ENCODE assay signal across 24 cellular contexts in genomic region chr1:1218524-1219200, GRCh38. TPM values are rescaled to one million over a fixed set of nuclear protein-coding genes. Genes with fewer than 3 reads are reported as not detected.
DNase-seq lines count a peak whose midpoint lies in the region; ATAC-seq and TF ChIP-seq lines count a peak whose summit lies in the region.
"Had no signal": no experiment of that assay in that cellular context is flagged by ENCODE, and none has a peak within 500 bp of the region (broad histone marks: within the 10 kb centered on the region; RNA-seq: fewer than 3 reads in every experiment).

No MANE protein-coding gene starts in this region.

- no peaks in the 10 kb centered on the region for H3F3A ChIP-seq in PC-3 (ENCODE audit: low read length, unreplicated experiment)

- no peak for TF ChIP-seq EP300 in Ishikawa (IDR thresholded peaks at IDR 0.05; ENCODE audit: borderline replicate concordance)

- H3K9me2 ChIP-seq in PC-3 (replicated peaks; ENCODE audit: low read length): no peaks in the 10 kb centered on the region

- intact Hi-C loops in MCF 10A (cut with micrococcal nuclease) (no loop called here), breast epithelium (cut with DNase I; ENCODE audit: low total_unique reads) (no loop called here), dorsolateral prefrontal cortex (cut with DNase I) (no loop called here), PC-3 (cut with micrococcal nuclease) (no loop called here)

- TF ChIP-seq CTCF in MCF 10A (IDR thresholded peaks at IDR 0.05; ENCODE audit: unreplicated experiment): no peak
- no peak for TF ChIP-seq CTCF in breast epithelium (IDR thresholded peaks at IDR 0.05)
- no peak for TF ChIP-seq CTCF in dorsolateral prefrontal cortex (IDR thresholded peaks at IDR 0.05 in 54 of 56, conservative IDR thresholded peaks at IDR 0.05 in 2 of 56; ENCODE audit: low read depth in 1 of 56, partially characterized antibody in 56 of 56)
- TF ChIP-seq CTCF in PC-3 (conservative IDR thresholded peaks at IDR 0.05; ENCODE audit: low read depth, low read length): no peak

- H3K27ac Mint-ChIP-seq in MCF 10A (ENCODE audit: low read depth, unreplicated experiment): peak overlapping the region; percentile 42
- peak overlapping the region; percentile 5 to 85 for H3K27ac Mint-ChIP-seq in stimulated activated naive CD8-positive, alpha-beta T cell treated with anti-CD3 and anti-CD28 coated beads, Interleukin-15, amount 100 ng/mL, for 72 hours

- no peak for TF ChIP-seq POLR2A in breast epithelium (IDR thresholded peaks at IDR 0.05)

- no peaks in the 10 kb centered on the region for H4K20me1 ChIP-seq in PC-3 (ENCODE audit: low read length)

- no peak overlapping the region for H2AFZ ChIP-seq in PC-3 (ENCODE audit: low read length)

- no peaks in the 10 kb centered on the region for H3K27me3 Mint-ChIP-seq in MCF 10A (ENCODE audit: insufficient read depth, unreplicated experiment)
- H3K27me3 Mint-ChIP-seq in stimulated activated naive CD8-positive, alpha-beta T cell treated with anti-CD3 and anti-CD28 coated beads, Interleukin-15, amount 100 ng/mL, for 72 hours: no peaks in the 10 kb centered on the region
- H3K27me3 Mint-ChIP-seq: activated naive CD8-positive, alpha-beta T cell had no signal

- no peaks in the 10 kb centered on the region for H3K4me1 Mint-ChIP-seq in MCF 10A (ENCODE audit: insufficient read depth, unreplicated experiment)
- H3K4me1 Mint-ChIP-seq in stimulated activated naive CD8-positive, alpha-beta T cell treated with anti-CD3 and anti-CD28 coated beads, Interleukin-15, amount 100 ng/mL, for 72 hours: peaks cover 59% of the 10 kb centered on the region

- H3K27me3 ChIP-seq in breast epithelium (no peaks in the 10 kb centered on the region), dorsolateral prefrontal cortex (no peaks in the 10 kb centered on the region), PC-3 (ENCODE audit: low read length) (no peaks in the 10 kb centered on the region)
- H3K27me3 ChIP-seq: ascending aorta, cardiac muscle cell, Peyer's patch had no signal

- H3K9me3 ChIP-seq in breast epithelium (no peaks in the 10 kb centered on the region), PC-3 (ENCODE audit: low read length) (no peaks in the 10 kb centered on the region)
- H3K9me3 ChIP-seq: ascending aorta, HAP-1, Peyer's patch had no signal

- no peak overlapping the region for H3K9ac ChIP-seq in PC-3 (ENCODE audit: low read length)

- H3K36me3 Mint-ChIP-seq in MCF 10A (ENCODE audit: insufficient read depth, unreplicated experiment): peaks cover 34% of the 10 kb centered on the region

- H3K4me2 ChIP-seq in PC-3 (ENCODE audit: low read length): no peak overlapping the region

- POLR2A ChIA-PET in MCF 10A (lab: Yijun Ruan, JAX) (interaction anchor here (1.0 kb wide), 1 partner anchor 55 kb away, joined by 4 read pairs; the partner anchor contains the start of gene UBE2J2), PC-3 (lab: Charles Lee; ENCODE audit: unreplicated experiment) (interaction anchor here (0.6 kb wide), 2 partner anchors 113 to 160 kb away, joined by 4 to 7 read pairs; no protein-coding TSS in a partner anchor)

- no peak for DNase-seq in MCF 10A (ENCODE audit: unreplicated experiment)
- no peak for DNase-seq in breast epithelium (ENCODE audit: low spot score in 2 of 2)
- DNase-seq in dorsolateral prefrontal cortex: no peak
- DNase-seq in stimulated activated naive CD8-positive, alpha-beta T cell treated with anti-CD3 and anti-CD28 coated beads, Interleukin-15, amount 100 ng/mL, for 72 hours: no peak
- no peak for DNase-seq in stimulated activated CD4-positive, alpha-beta T cell treated with anti-CD3 and anti-CD28 coated beads, Interleukin-12 subunit alpha, Interleukin-12 subunit beta, amount 100 ng/mL, for 4 hours
- no peak for DNase-seq in PC-3
- no peak for DNase-seq in DMS53 (lab: John Stamatoyannopoulos, UW)
- DNase-seq: activated CD4-positive, alpha-beta T cell treated with anti-CD3 and anti-CD28 coated beads for 1 hour; DMS79; erythroblast; glutamatergic neuron; NCI-H1694; right cardiac atrium; SHP77 treated with DMSO at 0.1 percent for 48 hours; trophoblast cell had no signal

- no peak for TF ChIP-seq RAD21 in Ishikawa (IDR thresholded peaks at IDR 0.05; ENCODE audit: low read depth)

- CTCF ChIA-PET in MCF 10A (lab: Yijun Ruan, JAX): interaction anchor here (1.0 kb wide), 1 partner anchor 101 kb away, joined by 4 read pairs; no protein-coding TSS in a partner anchor
- CTCF ChIA-PET in PC-3 (lab: Charles Lee): no interaction called here

- BruUV-seq in MCF 10A (replicated peaks; lab: Mats Ljungman, UMichigan) (no TSS peak), PC-3 (replicated peaks; lab: Mats Ljungman, UMichigan) (no TSS peak)

- H3K4me3 ChIP-seq in breast epithelium (no peak overlapping the region), dorsolateral prefrontal cortex (no peak overlapping the region), PC-3 (ENCODE audit: low read length) (no peak overlapping the region)
- H3K4me3 ChIP-seq: ascending aorta, cardiac muscle cell, coronary artery, HAP-1, Peyer's patch had no signal

- no peaks in the 10 kb centered on the region for H3K9me3 Mint-ChIP-seq in MCF 10A (ENCODE audit: unreplicated experiment)
- no peaks in the 10 kb centered on the region for H3K9me3 Mint-ChIP-seq in stimulated activated naive CD8-positive, alpha-beta T cell treated with anti-CD3 and anti-CD28 coated beads, Interleukin-15, amount 100 ng/mL, for 72 hours
- H3K9me3 Mint-ChIP-seq: T-helper 2 cell treated with Interferon-gamma antibody and Interleukin-4, amounts not matched to agents 5 μg/mL and 100 μg/mL, for 36 hours had no signal

- H3K4me1 ChIP-seq in breast epithelium (no peaks in the 10 kb centered on the region), PC-3 (ENCODE audit: insufficient read depth, low read length) (no peaks in the 10 kb centered on the region)
- H3K4me1 ChIP-seq: ascending aorta, HAP-1 had no signal

- no peak for ATAC-seq in stimulated activated naive CD8-positive, alpha-beta T cell treated with anti-CD3 and anti-CD28 coated beads, Interleukin-15, amount 100 ng/mL, for 72 hours
- no peak for ATAC-seq in PC-3
- ATAC-seq: left lobe of liver, right cardiac atrium had no signal

- H3K27ac ChIP-seq in breast epithelium (no peak overlapping the region), dorsolateral prefrontal cortex (peak overlapping the region in 31 of 59 donors; percentile 13 to 94 (median 78)), PC-3 (ENCODE audit: low read length) (no peak overlapping the region)
- H3K27ac ChIP-seq: ascending aorta, cardiac muscle cell, coronary artery, Peyer's patch had no signal

- H3K4me3 Mint-ChIP-seq in MCF 10A (ENCODE audit: unreplicated experiment): no peak overlapping the region
- no peak overlapping the region for H3K4me3 Mint-ChIP-seq in stimulated activated naive CD8-positive, alpha-beta T cell treated with anti-CD3 and anti-CD28 coated beads, Interleukin-15, amount 100 ng/mL, for 72 hours
- H3K4me3 Mint-ChIP-seq: activated naive CD8-positive, alpha-beta T cell; T-helper 2 cell treated with Interferon-gamma antibody and Interleukin-4, amounts not matched to agents 5 μg/mL and 100 μg/mL, for 36 hours had no signal

- no peaks in the 10 kb centered on the region for H3K79me2 ChIP-seq in PC-3 (ENCODE audit: low read length)

- H3K36me3 ChIP-seq in breast epithelium (peaks cover 5% of the 10 kb centered on the region), PC-3 (ENCODE audit: low read depth, low read length) (peaks cover 43% of the 10 kb centered on the region; the same call in 1 of the 2 replicates)

TF ChIP-seq in Ishikawa, 13 proteins besides CTCF, POLR2A, EP300 and RAD21:
- TF ChIP-seq NFIC (IDR thresholded peaks at IDR 0.05): 0 out of 2 replicates have a peak, but pooled peaks have one; percentile 10
- TF ChIP-seq TEAD4 (IDR thresholded peaks at IDR 0.05): no peak
- no peak for TF ChIP-seq MAX (IDR thresholded peaks at IDR 0.05)

RNA-seq across cellular contexts. Expression of gene TNFRSF4, which starts 4.7 kb away (rescaled TPM):
- total RNA-seq in MCF 10A (2022): not detected in 2 replicates
- 1 to 10 TPM in 2 of 3 donors, under 1 TPM in 1; 0.64 to 2.3 (median 1.6) TPM for total RNA-seq in breast epithelium
- 1 to 10 TPM in 79 of 120 experiments, under 1 TPM in 36, not detected in 5; 0.31 to 5.8 (median 1.4) TPM for total RNA-seq in dorsolateral prefrontal cortex
- 0.11 and 0.17 TPM in 2 replicates for total RNA-seq in PC-3 (2014; rRNA removed)
- total RNA-seq: cardiac muscle cell had no signal

RNA-seq across cellular contexts. Expression of gene TNFRSF18, which starts 12.3 kb away (rescaled TPM):
- total RNA-seq in MCF 10A (2022): not detected in 2 replicates
- 1 to 10 TPM in 2 of 3 donors, not detected in 1; 1.9 to 5.9 TPM for total RNA-seq in breast epithelium
- total RNA-seq in dorsolateral prefrontal cortex: 1 to 10 TPM in 85 of 120 experiments, under 1 TPM in 29, not detected in 6; 0.40 to 4.9 (median 1.4) TPM
- 87.2 and 120 TPM in 2 replicates for total RNA-seq in PC-3 (2014; rRNA removed)
- total RNA-seq: ascending aorta, cardiac muscle cell, left lobe of liver had no signal

RNA-seq across cellular contexts. Expression of gene SDF4, which starts 13.1 kb away (rescaled TPM):
- 122 and 127 TPM in 2 replicates for total RNA-seq in MCF 10A (2022)
- total RNA-seq in breast epithelium: 100 to 1,000 TPM in 1 of 3 donors, 10 to 100 TPM in 2; 58.0 to 111 (median 79.3) TPM
- 100 to 1,000 TPM in 50 of 120 experiments, 10 to 100 TPM in 70; 67.7 to 149 (median 98.0) TPM for total RNA-seq in dorsolateral prefrontal cortex
- 254 and 317 TPM in 2 replicates for total RNA-seq in PC-3 (2014; rRNA removed)

RNA-seq across cellular contexts. Expression of gene B3GALT6, which starts 13.4 kb away (rescaled TPM):
- total RNA-seq in MCF 10A (2022) (24.6 and 31.5 TPM in 2 replicates), breast epithelium (10 to 100 TPM; 14.4 to 16.0 (median 14.4) TPM), dorsolateral prefrontal cortex (10 to 100 TPM in 119 of 120 experiments, 1 to 10 TPM in 1; 9.7 to 21.1 (median 16.0) TPM), PC-3 (2014; rRNA removed) (74.0 and 92.2 TPM in 2 replicates)

RNA-seq across cellular contexts. Expression of gene C1QTNF12, which starts 27.9 kb away (rescaled TPM):
- 1.5 and 3.3 TPM in 2 replicates for total RNA-seq in MCF 10A (2022)
- total RNA-seq in breast epithelium: 1 to 10 TPM in 1 of 3 donors, not detected in 2; 2.0 TPM
- 1 to 10 TPM in 104 of 120 experiments, under 1 TPM in 9, not detected in 7; 0.57 to 8.3 (median 2.6) TPM for total RNA-seq in dorsolateral prefrontal cortex
- total RNA-seq in PC-3 (2014; rRNA removed): 2.8 and 3.9 TPM in 2 replicates
- total RNA-seq: ascending aorta had no signal

Comparison
In these comparisons a context has a peak if more than half of its experiments do, and no peak if none do; other contexts are left out.
1. H3K27ac ChIP-seq: peak in dorsolateral prefrontal cortex (31 of 59); none in breast epithelium (0 of 2) and PC-3 (single experiment).
2. RNA of gene TNFRSF18, which starts 12.3 kb away (total RNA-seq): 87.2 to 120 TPM in PC-3; 1.9 to 5.9 TPM in breast epithelium, 0.40 to 4.9 TPM in dorsolateral prefrontal cortex and not detected in MCF 10A; every median in the first group is over 10 times any median in the second.